26 cellular contexts compared by ENCODE assay signal in the genomic region with DNA sequence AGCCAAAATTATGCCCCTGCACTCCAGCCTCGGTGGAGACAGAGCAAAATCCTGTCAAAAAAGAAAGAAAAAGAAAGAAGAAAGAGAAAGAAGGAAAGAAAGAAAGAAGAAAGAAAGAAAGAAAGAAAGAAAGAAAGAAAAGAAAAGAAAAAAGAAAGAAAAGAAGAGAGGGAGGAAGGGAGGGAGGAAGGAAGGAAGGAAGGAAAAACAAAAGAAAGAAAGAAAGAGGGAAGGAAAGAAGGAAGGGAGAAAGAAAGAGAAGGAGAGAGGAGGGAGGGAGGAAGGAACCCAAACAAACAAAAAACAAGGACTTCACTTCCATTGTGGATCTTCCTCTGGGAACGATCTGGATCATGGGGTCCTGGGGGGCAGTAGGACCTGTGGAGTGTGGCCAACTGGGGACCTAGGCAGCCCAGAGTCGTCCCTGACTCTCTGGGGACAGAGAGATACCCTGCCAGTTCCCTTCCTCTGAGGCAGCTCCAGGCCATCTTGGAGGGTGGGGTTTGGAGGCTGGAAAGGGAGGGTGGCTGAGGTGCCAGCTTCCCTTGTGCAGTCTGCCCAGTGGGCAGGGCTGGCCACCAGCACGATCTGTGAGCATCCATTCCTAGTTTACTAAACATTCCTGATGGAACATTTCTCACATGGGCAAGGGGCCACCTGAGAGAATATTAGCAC.
"Had no signal": no experiment of that assay in that cellular context is flagged by ENCODE, and none has a peak within 500 bp of the region (broad histone marks: within the 10 kb centered on the region; RNA-seq: fewer than 3 reads in every experiment).

No MANE protein-coding gene starts in this region.

- ATAC-seq: activated CD8-positive, alpha-beta T cell treated with anti-CD3 and anti-CD28 coated beads for 36 hours; activated naive CD8-positive, alpha-beta T cell treated with anti-CD3 and anti-CD28 coated beads, Interleukin-2, amount 50 U/mL, for 24 hours; gastroesophageal sphincter; stimulated activated effector memory CD8-positive, alpha-beta T cell treated with anti-CD3 and anti-CD28 coated beads, Interleukin-12 subunit alpha, Interleukin-12 subunit beta, amount 100 ng/mL, for 72 hours had no signal

- H3K36me3 ChIP-seq: ascending aorta, breast epithelium, esophagus muscularis mucosa, gastroesophageal sphincter, neural progenitor cell, prostate gland, stomach, thoracic aorta had no signal

- DNase-seq: activated B cell treated with CpG ODN at 0.5 μM for 24 hours; activated CD4-positive, alpha-beta T cell treated with anti-CD3 and anti-CD28 coated beads for 48 hours; activated CD8-positive, alpha-beta T cell treated with anti-CD3 and anti-CD28 coated beads for 36 hours; activated naive CD4-positive, alpha-beta T cell treated with anti-CD3 and anti-CD28 coated beads for 36 hours; activated naive CD8-positive, alpha-beta T cell treated with anti-CD3 and anti-CD28 coated beads, Interleukin-2, amount 50 U/mL, for 24 hours; activated T-cell treated with anti-CD3 and anti-CD28 coated beads, Interleukin-2, amount 50 U/mL, for 24 hours; cerebellar nuclear complex; effector CD8-positive, alpha-beta T cell; midbrain; stimulated activated CD4-positive, alpha-beta T cell treated with anti-CD3 and anti-CD28 coated beads, Interleukin-15, amount 100 ng/mL, for 24 hours; stimulated activated CD4-positive, alpha-beta T cell treated with anti-CD3 and anti-CD28 coated beads, Interleukin-2, amount 100 ng/mL, for 48 hours; stomach had no signal

- H3K9ac ChIP-seq: neural progenitor cell had no signal

- H3K4me3 ChIP-seq: lung, neural progenitor cell, SK-N-MC had no signal

- H3K4me1 ChIP-seq: ascending aorta, breast epithelium, prostate gland had no signal

- FAIRE-seq: endothelial cell of umbilical vein, islet of Langerhans, TTC549 had no signal

- H3K27ac ChIP-seq: ascending aorta, breast epithelium, esophagus muscularis mucosa, gastroesophageal sphincter, neural progenitor cell, prostate gland, SK-N-MC, skin epidermis, stomach, thoracic aorta had no signal

- H3K9me3 ChIP-seq: ascending aorta, esophagus muscularis mucosa, gastroesophageal sphincter, prostate gland, thoracic aorta had no signal

- H3K27me3 ChIP-seq: ascending aorta had no signal
